In genomic region chr3:194404365-194405140, GRCh38 we compare ENCODE assay signal across 8 cellular contexts. TPM values are rescaled to one million over a fixed set of nuclear protein-coding genes. Genes with fewer than 3 reads are reported as not detected.
DNase-seq lines count a peak whose midpoint lies in the region; ATAC-seq and TF ChIP-seq lines count a peak whose summit lies in the region.

No MANE protein-coding gene starts in this region.

- peaks cover 14% of the 10 kb centered on the region for H3K36me3 Mint-ChIP-seq in activated CD4-positive, alpha-beta memory T cell treated with anti-CD3 and anti-CD28 coated beads for 36 hours
- H3K36me3 Mint-ChIP-seq in activated CD4-positive, alpha-beta memory T cell treated with anti-CD3 and anti-CD28 coated beads, Interleukin-2, amount 10 ng/mL, durations not matched to agents 7 days and 5 days (ENCODE audit: low read depth), result peaks cover 20% of the 10 kb centered on the region
- peaks cover 17% of the 10 kb centered on the region for H3K36me3 Mint-ChIP-seq in nephron (ENCODE audit: low read depth)

- H3K27me3 ChIP-seq in dorsolateral prefrontal cortex, result peaks cover 0 to 7% (median 0%) of the 10 kb centered on the region in 45 donors

- H3K4me3 Mint-ChIP-seq in activated CD4-positive, alpha-beta memory T cell treated with anti-CD3 and anti-CD28 coated beads for 36 hours, result no peak overlapping the region
- no peak overlapping the region for H3K4me3 Mint-ChIP-seq in activated CD4-positive, alpha-beta memory T cell treated with anti-CD3 and anti-CD28 coated beads, Interleukin-2, amount 10 ng/mL, durations not matched to agents 7 days and 5 days
- no peak overlapping the region for H3K4me3 Mint-ChIP-seq in nephron

- POLR2A ChIA-PET in activated CD4-positive, alpha-beta memory T cell treated with anti-CD3 and anti-CD28 coated beads for 36 hours (lab: Charles Lee), result no interaction called here
- POLR2A ChIA-PET in activated CD4-positive, alpha-beta memory T cell treated with anti-CD3 and anti-CD28 coated beads, Interleukin-2, amount 10 ng/mL, durations not matched to agents 7 days and 5 days (lab: Charles Lee), result interaction anchor here (1.2 kb wide), 1 partner anchor 10 kb away, joined by 3 read pairs; no protein-coding TSS in a partner anchor

- H3K4me1 Mint-ChIP-seq in activated CD4-positive, alpha-beta memory T cell treated with anti-CD3 and anti-CD28 coated beads for 36 hours (ENCODE audit: low read depth), result peaks cover 12% of the 10 kb centered on the region
- peaks cover 8% of the 10 kb centered on the region for H3K4me1 Mint-ChIP-seq in activated CD4-positive, alpha-beta memory T cell treated with anti-CD3 and anti-CD28 coated beads, Interleukin-2, amount 10 ng/mL, durations not matched to agents 7 days and 5 days
- no peaks in the 10 kb centered on the region for H3K4me1 Mint-ChIP-seq in nephron

- TF ChIP-seq CTCF in dorsolateral prefrontal cortex (IDR thresholded peaks at IDR 0.05 in 54 of 56, conservative IDR thresholded peaks at IDR 0.05 in 2 of 56; ENCODE audit: low read depth in 1 of 56, partially characterized antibody in 56 of 56) (peak; percentile 60 to 92 (median 78)), nephron (IDR thresholded peaks at IDR 0.05; ENCODE audit: unreplicated experiment in 3 of 3) (peak; percentile 72 to 77 (median 76))

- H3K27ac ChIP-seq in dorsolateral prefrontal cortex, result peak overlapping the region in 3 of 59 donors; percentile 8 to 46 (median 37)

- DNase-seq in activated CD4-positive, alpha-beta memory T cell treated with anti-CD3 and anti-CD28 coated beads for 36 hours, result peak; percentile 28
- no peak for DNase-seq in activated CD4-positive, alpha-beta memory T cell treated with anti-CD3 and anti-CD28 coated beads, Interleukin-2, amount 10 ng/mL, durations not matched to agents 7 days and 5 days
- DNase-seq in LoVo (ENCODE audit: low spot score), result peak; percentile 66
- peak; percentile 58 for DNase-seq in RPMI7951 (ENCODE audit: low read depth)
- peak in 1 of 10 donors; percentile 33 for DNase-seq in dorsolateral prefrontal cortex
- no peak for DNase-seq in sciatic nerve (ENCODE audit: low spot score)

- intact Hi-C loops in activated CD4-positive, alpha-beta memory T cell treated with anti-CD3 and anti-CD28 coated beads for 36 hours (cut with micrococcal nuclease), result loop anchor here (1.0 kb wide), 1 partner anchor 71 kb away; no protein-coding TSS in a partner anchor
- intact Hi-C loops in dorsolateral prefrontal cortex (cut with DNase I), result loop anchor here (2.0 to 10.0 kb wide), 2 partner anchors 72 to 620 kb away; no protein-coding TSS in a partner anchor
- intact Hi-C loops in sciatic nerve (cut with DNase I), result loop anchor here (5.0 kb wide), 1 partner anchor 67 kb away; no protein-coding TSS in a partner anchor

- no peak overlapping the region for H3K4me3 ChIP-seq in dorsolateral prefrontal cortex

- no peaks in the 10 kb centered on the region for H3K27me3 Mint-ChIP-seq in activated CD4-positive, alpha-beta memory T cell treated with anti-CD3 and anti-CD28 coated beads for 36 hours
- peaks cover 4% of the 10 kb centered on the region for H3K27me3 Mint-ChIP-seq in activated CD4-positive, alpha-beta memory T cell treated with anti-CD3 and anti-CD28 coated beads, Interleukin-2, amount 10 ng/mL, durations not matched to agents 7 days and 5 days
- no peaks in the 10 kb centered on the region for H3K27me3 Mint-ChIP-seq in nephron (ENCODE audit: low read depth)

- ATAC-seq in sciatic nerve (no peak), GM19035 (IDR thresholded peaks at IDR 0.05; ENCODE audit: unreplicated experiment) (no peak)

- no peak overlapping the region for H3K27ac Mint-ChIP-seq in activated CD4-positive, alpha-beta memory T cell treated with anti-CD3 and anti-CD28 coated beads for 36 hours
- H3K27ac Mint-ChIP-seq in activated CD4-positive, alpha-beta memory T cell treated with anti-CD3 and anti-CD28 coated beads, Interleukin-2, amount 10 ng/mL, durations not matched to agents 7 days and 5 days, result no peak overlapping the region
- no peak overlapping the region for H3K27ac Mint-ChIP-seq in nephron

- CTCF ChIA-PET in activated CD4-positive, alpha-beta memory T cell treated with anti-CD3 and anti-CD28 coated beads for 36 hours (lab: Charles Lee), result interaction anchor here (0.6 to 7.5 kb wide), 9 partner anchors 10 to 623 kb away, joined by 3 to 106 read pairs (median 4); no protein-coding TSS in a partner anchor
- CTCF ChIA-PET in activated CD4-positive, alpha-beta memory T cell treated with anti-CD3 and anti-CD28 coated beads, Interleukin-2, amount 10 ng/mL, durations not matched to agents 7 days and 5 days (lab: Charles Lee), result interaction anchor here (0.6 to 8.1 kb wide), 9 partner anchors 7 to 620 kb away, joined by 3 to 80 read pairs (median 5); partner anchors contain the start of gene GP5

- no peaks in the 10 kb centered on the region for H3K9me3 Mint-ChIP-seq in activated CD4-positive, alpha-beta memory T cell treated with anti-CD3 and anti-CD28 coated beads for 36 hours
- no peaks in the 10 kb centered on the region for H3K9me3 Mint-ChIP-seq in activated CD4-positive, alpha-beta memory T cell treated with anti-CD3 and anti-CD28 coated beads, Interleukin-2, amount 10 ng/mL, durations not matched to agents 7 days and 5 days
- H3K9me3 Mint-ChIP-seq in nephron, result no peaks in the 10 kb centered on the region

RNA-seq across cellular contexts. Expression of gene GP5, which starts 5.5 kb away (rescaled TPM):
- total RNA-seq in activated CD4-positive, alpha-beta memory T cell treated with anti-CD3 and anti-CD28 coated beads for 36 hours, result under 1 TPM; 0.24 to 0.31 TPM
- total RNA-seq in activated CD4-positive, alpha-beta memory T cell treated with anti-CD3 and anti-CD28 coated beads, Interleukin-2, amount 10 ng/mL, durations not matched to agents 7 days and 5 days, result 1 to 10 TPM; 1.3 TPM
- total RNA-seq in RPMI7951 (2014; rRNA removed; shearing (Covaris generic)), result not detected in 2 replicates
- total RNA-seq in dorsolateral prefrontal cortex (under 1 TPM in 66 of 120 experiments, not detected in 54; 0.10 to 0.52 (median 0.19) TPM), sciatic nerve (0.09 TPM)

RNA-seq across cellular contexts. Expression of gene LRRC15, which starts 35.0 kb away (rescaled TPM):
- total RNA-seq in activated CD4-positive, alpha-beta memory T cell treated with anti-CD3 and anti-CD28 coated beads for 36 hours, result not detected
- not detected for total RNA-seq in activated CD4-positive, alpha-beta memory T cell treated with anti-CD3 and anti-CD28 coated beads, Interleukin-2, amount 10 ng/mL, durations not matched to agents 7 days and 5 days
- total RNA-seq in RPMI7951 (2014; rRNA removed; shearing (Covaris generic)), result 93.4 and 95.0 TPM in 2 replicates
- under 1 TPM in 7 of 120 experiments, not detected in 113; 0.06 to 0.18 (median 0.07) TPM for total RNA-seq in dorsolateral prefrontal cortex
- total RNA-seq in sciatic nerve, result 0.18 TPM

RNA-seq across cellular contexts. Expression of gene CPN2, which starts 53.4 kb away (rescaled TPM):
- not detected for total RNA-seq in activated CD4-positive, alpha-beta memory T cell treated with anti-CD3 and anti-CD28 coated beads for 36 hours
- not detected for total RNA-seq in activated CD4-positive, alpha-beta memory T cell treated with anti-CD3 and anti-CD28 coated beads, Interleukin-2, amount 10 ng/mL, durations not matched to agents 7 days and 5 days
- 0.10 TPM in 1 of 2 replicates, not detected in the other for total RNA-seq in RPMI7951 (2014; rRNA removed; shearing (Covaris generic))
- total RNA-seq in dorsolateral prefrontal cortex (not detected), sciatic nerve (not detected)

Comparison
In these comparisons a context has a peak if more than half of its experiments do, and no peak if none do; other contexts are left out.
1. DNase-seq: peak in activated CD4-positive, alpha-beta memory T cell treated with anti-CD3 and anti-CD28 coated beads for 36 hours (single experiment), LoVo (single experiment) and RPMI7951 (single experiment); none in activated CD4-positive, alpha-beta memory T cell treated with anti-CD3 and anti-CD28 coated beads, Interleukin-2, amount 10 ng/mL, durations not matched to agents 7 days and 5 days (single experiment) and sciatic nerve (single experiment).
2. RNA of gene LRRC15, which starts 35.0 kb away (total RNA-seq): 93.4 to 95.0 TPM in RPMI7951; 0.18 TPM in sciatic nerve (single experiment), not detected in activated CD4-positive, alpha-beta memory T cell treated with anti-CD3 and anti-CD28 coated beads for 36 hours, not detected in activated CD4-positive, alpha-beta memory T cell treated with anti-CD3 and anti-CD28 coated beads, Interleukin-2, amount 10 ng/mL, durations not matched to agents 7 days and 5 days and 0.06 to 0.18 TPM in dorsolateral prefrontal cortex; every median in the first group is over 10 times any median in the second.